Comparison of ENCODE assay signal across 15 cellular contexts in the genomic region with DNA sequence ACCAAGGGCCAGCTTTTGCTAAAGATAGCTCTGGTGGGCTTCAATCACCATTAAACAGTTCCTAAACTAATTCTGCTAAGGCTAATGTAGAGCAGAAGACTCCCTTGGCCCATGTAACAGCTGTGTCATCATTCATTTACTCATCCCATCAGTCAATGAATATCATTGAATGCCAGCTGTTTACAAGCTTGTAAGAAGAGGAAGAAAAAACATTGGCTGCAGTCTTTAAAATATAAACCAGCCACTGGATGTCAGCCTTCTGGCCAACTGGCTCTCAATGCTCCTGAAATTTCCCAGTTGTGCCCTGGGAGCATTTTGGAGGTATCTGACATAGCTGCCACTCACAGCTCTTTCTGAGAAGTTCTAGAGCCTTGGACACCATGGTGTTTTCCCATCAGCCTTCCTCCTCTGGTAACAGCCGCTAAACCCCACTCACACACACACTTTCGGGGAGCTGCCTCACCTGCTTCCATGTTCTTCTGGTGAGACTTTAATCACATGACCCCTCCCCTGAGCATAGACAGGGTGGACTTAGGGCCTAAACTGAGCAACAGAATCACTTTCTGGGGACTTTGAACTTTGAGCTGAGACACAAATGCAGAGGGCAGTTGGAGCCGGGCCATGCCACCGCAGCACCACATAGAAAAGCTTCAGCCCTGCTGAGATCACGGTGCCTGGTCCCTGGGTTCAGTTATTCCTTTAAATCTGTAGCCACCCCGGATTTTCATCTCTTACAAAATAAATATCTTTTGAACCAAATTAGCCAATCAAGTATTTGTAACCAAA. TPM values are rescaled to one million over a fixed set of nuclear protein-coding genes. Genes with fewer than 3 reads are reported as not detected.
DNase-seq lines count a peak whose midpoint lies in the region; ATAC-seq and TF ChIP-seq lines count a peak whose summit lies in the region.
"Had no signal": no experiment of that assay in that cellular context is flagged by ENCODE, and none has a peak within 500 bp of the region (broad histone marks: within the 10 kb centered on the region; RNA-seq: fewer than 3 reads in every experiment).

No MANE protein-coding gene starts in this region.

- H3K4me3 ChIP-seq in AG10803 (ENCODE audit: low read length) = no peak overlapping the region
- H3K4me3 ChIP-seq in IMR-90 (ENCODE audit: insufficient read depth, low read depth, low read length) = no peak overlapping the region
- H3K4me3 ChIP-seq in uterus = no peak overlapping the region
- H3K4me3 ChIP-seq: GM12878, SK-N-MC had no signal

- intact Hi-C loops in IMR-90 (cut with micrococcal nuclease) = no loop called here
- intact Hi-C loops in uterus (cut with DNase I; ENCODE audit: low total_unique reads) = no loop called here

- H3K4me1 ChIP-seq in IMR-90 (ENCODE audit: control insufficient read depth, insufficient read depth, low read length) = no peaks in the 10 kb centered on the region
- no peaks in the 10 kb centered on the region for H3K4me1 ChIP-seq in uterus

- TF ChIP-seq CTCF in AG10803 (conservative IDR thresholded peaks at IDR 0.05; ENCODE audit: low read length) = peak; percentile 30; the same call in 1 of the 2 replicates
- peak; percentile 10; the same call in 1 of the 2 replicates for TF ChIP-seq CTCF in IMR-90 (conservative IDR thresholded peaks at IDR 0.05; ENCODE audit: low read depth, low read length)
- TF ChIP-seq CTCF in uterus (IDR thresholded peaks at IDR 0.05) = no peak

- H3K4me2 ChIP-seq in IMR-90 (ENCODE audit: low read depth, low read length) = no peak overlapping the region

- H2BK20ac ChIP-seq in IMR-90 (ENCODE audit: low read depth, low read length) = no peak overlapping the region

- no peak overlapping the region for H4K5ac ChIP-seq in IMR-90 (ENCODE audit: low read depth, low read length)

- no peak overlapping the region for H2AFZ ChIP-seq in IMR-90 (replicated peaks; ENCODE audit: low read length, poor library complexity)

- no peak overlapping the region for H2AK5ac ChIP-seq in IMR-90 (ENCODE audit: low read depth, low read length)

- no TSS peak for BruUV-seq in IMR-90 (replicated peaks; lab: Mats Ljungman, UMichigan)

- 0 out of 2 replicates have a peak, but pooled peaks have one; percentile 8 for TF ChIP-seq RAD21 in IMR-90 (IDR thresholded peaks at IDR 0.05; ENCODE audit: low read length)

- H3K27ac Mint-ChIP-seq in activated naive CD8-positive, alpha-beta T cell treated with anti-CD3 and anti-CD28 coated beads, Interleukin-2, amount 50 U/mL, for 24 hours = no peak overlapping the region
- H3K27ac Mint-ChIP-seq: activated naive CD4-positive, alpha-beta T cell treated with anti-CD3 and anti-CD28 coated beads for 36 hours had no signal

- ATAC-seq in IMR-90 (ENCODE audit: low read depth) (no peak), left lobe of liver (peak; percentile 91), GM18519 (IDR thresholded peaks at IDR 0.05; ENCODE audit: low FRiP score, unreplicated experiment) (no peak)
- no peak for ATAC-seq in activated naive CD8-positive, alpha-beta T cell treated with anti-CD3 and anti-CD28 coated beads, Interleukin-2, amount 50 U/mL, for 24 hours
- ATAC-seq: GM12878 had no signal

- H3K9me3 ChIP-seq in IMR-90 (ENCODE audit: control insufficient read depth, insufficient read depth, low read length) = no peaks in the 10 kb centered on the region
- no peaks in the 10 kb centered on the region for H3K9me3 ChIP-seq in uterus

- H3K36me3 Mint-ChIP-seq in activated naive CD8-positive, alpha-beta T cell treated with anti-CD3 and anti-CD28 coated beads, Interleukin-2, amount 50 U/mL, for 24 hours (ENCODE audit: low read depth) = no peaks in the 10 kb centered on the region

- H3K23ac ChIP-seq in IMR-90 (ENCODE audit: low read depth, low read length) = no peak overlapping the region

- peak; percentile 40 for DNase-seq in AG10803 (ENCODE audit: low read depth)
- DNase-seq in IMR-90 = no peak
- peak; percentile 38 for DNase-seq in SW480 (ENCODE audit: low spot score)
- peak; percentile 90 for DNase-seq in left lobe of liver (ENCODE audit: low spot score)
- no peak for DNase-seq in T-helper 1 cell
- no peak for DNase-seq in activated naive CD8-positive, alpha-beta T cell treated with anti-CD3 and anti-CD28 coated beads, Interleukin-2, amount 50 U/mL, for 24 hours
- no peak for DNase-seq in uterus
- DNase-seq: activated naive CD4-positive, alpha-beta T cell treated with anti-CD3 and anti-CD28 coated beads for 36 hours; glutamatergic neuron; NCI-H1436; stimulated activated CD4-positive, alpha-beta T cell treated with anti-CD3 and anti-CD28 coated beads, Interleukin-2, amount 100 ng/mL, for 48 hours; trophoblast cell had no signal

- no peaks in the 10 kb centered on the region for H4K20me1 ChIP-seq in IMR-90 (ENCODE audit: insufficient read depth, low read length)

- no peaks in the 10 kb centered on the region for H3K9me3 Mint-ChIP-seq in activated naive CD8-positive, alpha-beta T cell treated with anti-CD3 and anti-CD28 coated beads, Interleukin-2, amount 50 U/mL, for 24 hours
- H3K9me3 Mint-ChIP-seq: activated naive CD4-positive, alpha-beta T cell treated with anti-CD3 and anti-CD28 coated beads for 36 hours had no signal

- H3K4me3 Mint-ChIP-seq in activated naive CD8-positive, alpha-beta T cell treated with anti-CD3 and anti-CD28 coated beads, Interleukin-2, amount 50 U/mL, for 24 hours = no peak overlapping the region
- H3K4me3 Mint-ChIP-seq: activated naive CD4-positive, alpha-beta T cell treated with anti-CD3 and anti-CD28 coated beads for 36 hours had no signal

- TF ChIP-seq POLR2A in IMR-90 (IDR thresholded peaks at IDR 0.05; ENCODE audit: low read depth, low read length) (no peak), uterus (IDR thresholded peaks at IDR 0.05) (no peak)

- no peak overlapping the region for H3K14ac ChIP-seq in IMR-90 (replicated peaks; ENCODE audit: low read depth, low read length)

- no peak overlapping the region for H2BK5ac ChIP-seq in IMR-90 (ENCODE audit: low read depth, low read length, poor library complexity, severe bottlenecking)

- H3K4ac ChIP-seq in IMR-90 (ENCODE audit: low read depth, low read length) = no peak overlapping the region

- H3K27me3 ChIP-seq in IMR-90 (ENCODE audit: control insufficient read depth, insufficient read depth, low read length) (peaks cover 1% of the 10 kb centered on the region; the same call in 1 of the 2 replicates), uterus (no peaks in the 10 kb centered on the region)

- peaks cover 18% of the 10 kb centered on the region for H3K27me3 Mint-ChIP-seq in activated naive CD8-positive, alpha-beta T cell treated with anti-CD3 and anti-CD28 coated beads, Interleukin-2, amount 50 U/mL, for 24 hours

- no peak overlapping the region for H3K9ac ChIP-seq in IMR-90 (ENCODE audit: low read depth, low read length)

- 75% methylated on average over 2 of the region's 6 CpGs; no CpG with 5 or more reads in 1 of the 2 experiments for WGBS in IMR-90 (ENCODE audit: extremely low coverage in 2 of 2, insufficient read length in 1 of 2), 2 experiments

- no peak overlapping the region for H4K91ac ChIP-seq in IMR-90 (ENCODE audit: insufficient read depth, low read depth, low read length)

- no peak overlapping the region for H3K18ac ChIP-seq in IMR-90 (ENCODE audit: low read depth, low read length)

- POLR2A ChIA-PET in IMR-90 (lab: Charles Lee; ENCODE audit: unreplicated experiment) = no interaction called here

- H2AK9ac ChIP-seq in IMR-90 (replicated peaks; ENCODE audit: low read depth, low read length, poor library complexity) = no peak overlapping the region

- H3K36me3 ChIP-seq in IMR-90 (ENCODE audit: control insufficient read depth, insufficient read depth, low read length) (no peaks in the 10 kb centered on the region), uterus (no peaks in the 10 kb centered on the region)

- CTCF ChIA-PET in IMR-90 (lab: Yijun Ruan, JAX) = interaction anchor here (0.9 to 3.1 kb wide), 5 partner anchors 79 to 145 kb away, joined by 3 to 13 read pairs (median 4); a partner anchor contains a TSS

- no peaks in the 10 kb centered on the region for H3K79me1 ChIP-seq in IMR-90 (ENCODE audit: low read depth in 1 of 2, low read length in 2 of 2)

- no peak overlapping the region for H2BK15ac ChIP-seq in IMR-90 (ENCODE audit: low read depth, low read length)

- H3K4me1 Mint-ChIP-seq in activated naive CD8-positive, alpha-beta T cell treated with anti-CD3 and anti-CD28 coated beads, Interleukin-2, amount 50 U/mL, for 24 hours = no peaks in the 10 kb centered on the region

- H3K9me1 ChIP-seq in IMR-90 (ENCODE audit: insufficient read depth, low read length) = no peaks in the 10 kb centered on the region

- H3K27ac ChIP-seq in IMR-90 (ENCODE audit: insufficient read depth, low read length) = no peak overlapping the region
- H3K27ac ChIP-seq in uterus = no peak overlapping the region
- H3K27ac ChIP-seq: SK-N-MC had no signal

- dilution Hi-C loops in IMR-90 (cut with HindIII; ENCODE audit: low sequenced_read_pairs, unreplicated experiment) = no loop called here

- no peak overlapping the region for H2BK120ac ChIP-seq in IMR-90 (ENCODE audit: low read depth, low read length)

- no peak overlapping the region for H3K56ac ChIP-seq in IMR-90 (ENCODE audit: extremely low read depth, insufficient read depth, low read length)

- in situ Hi-C loops in IMR-90 (cut with MboI; ENCODE audit: low sequenced_read_pairs) = no loop called here

- H4K8ac ChIP-seq in IMR-90 (ENCODE audit: low read depth in 2 of 2, low read length in 2 of 2) = no peak overlapping the region

TF ChIP-seq in IMR-90, 13 proteins besides CTCF, POLR2A, EP300 and RAD21 (continues in another document):
- no peak for TF ChIP-seq MAZ (IDR thresholded peaks at IDR 0.05; ENCODE audit: borderline replicate concordance, low read depth, low read length)
- no peak for TF ChIP-seq SMC3 (IDR thresholded peaks at IDR 0.05; ENCODE audit: low read depth, low read length)
- TF ChIP-seq, protein P1, sequence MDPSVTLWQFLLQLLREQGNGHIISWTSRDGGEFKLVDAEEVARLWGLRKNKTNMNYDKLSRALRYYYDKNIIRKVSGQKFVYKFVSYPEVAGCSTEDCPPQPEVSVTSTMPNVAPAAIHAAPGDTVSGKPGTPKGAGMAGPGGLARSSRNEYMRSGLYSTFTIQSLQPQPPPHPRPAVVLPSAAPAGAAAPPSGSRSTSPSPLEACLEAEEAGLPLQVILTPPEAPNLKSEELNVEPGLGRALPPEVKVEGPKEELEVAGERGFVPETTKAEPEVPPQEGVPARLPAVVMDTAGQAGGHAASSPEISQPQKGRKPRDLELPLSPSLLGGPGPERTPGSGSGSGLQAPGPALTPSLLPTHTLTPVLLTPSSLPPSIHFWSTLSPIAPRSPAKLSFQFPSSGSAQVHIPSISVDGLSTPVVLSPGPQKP (IDR thresholded peaks at IDR 0.05; ENCODE audit: borderline replicate concordance, low read depth, low read length) = no peak
- no peak for TF ChIP-seq FOS (IDR thresholded peaks at IDR 0.05; ENCODE audit: low read depth, low read length)
- no peak for TF ChIP-seq BHLHE40 (IDR thresholded peaks at IDR 0.05; ENCODE audit: low read depth, low read length)
- TF ChIP-seq MXI1 (IDR thresholded peaks at IDR 0.05; ENCODE audit: borderline replicate concordance, low read depth, low read length) = no peak

RNA-seq across cellular contexts. Expression of a gene that starts 18.2 kb away (rescaled TPM):
- total RNA-seq in IMR-90 (2012; rRNA removed) (0.18 and 0.28 TPM in 2 replicates), left lobe of liver (3.1 TPM), uterus (1 to 10 TPM in 2 of 4 donors, under 1 TPM in 2; 0.29 to 2.8 (median 1.2) TPM)
- polyA plus RNA-seq in IMR-90 (2012; rRNA removed) = 0.17 and 0.26 TPM in 2 replicates
- polyA plus RNA-seq in IMR-90 (2012; cell fraction: cytosol; rRNA removed) = 0.11 and 0.34 TPM in 2 replicates
- polyA plus RNA-seq in IMR-90 (2012; cell fraction: nucleus; rRNA removed; ENCODE audit: low replicate concordance) = 0.25 and 0.29 TPM in 2 replicates

Comparison
In these comparisons a context has a peak if more than half of its experiments do, and no peak if none do; other contexts are left out.
1. DNase-seq: peak in AG10803 (single experiment), SW480 (single experiment) and left lobe of liver (single experiment); none in IMR-90 (single experiment), T-helper 1 cell (0 of 5), activated naive CD8-positive, alpha-beta T cell treated with anti-CD3 and anti-CD28 coated beads, Interleukin-2, amount 50 U/mL, for 24 hours (single experiment) and uterus (0 of 2).
2. CTCF ChIP-seq: peak in AG10803 (single experiment) and IMR-90 (single experiment); none in uterus (0 of 4).